Comparison of ENCODE assay signal across 3 cellular contexts in genomic region chr1:24290933-24291487, GRCh38.
TF ChIP-seq lines count a peak whose summit lies in the region.

No MANE protein-coding gene starts in this region.

TF ChIP-seq in A549, 52 proteins besides CTCF, POLR2A, EP300 and RAD21:
- TF ChIP-seq CHD4 (IDR thresholded peaks at IDR 0.05; ENCODE audit: borderline replicate concordance) (no peak), HDAC2 (IDR thresholded peaks at IDR 0.05) (no peak), HOXA7 (CRISPR knock-in tag; IDR thresholded peaks at IDR 0.05) (no peak), FOSB (CRISPR knock-in tag; IDR thresholded peaks at IDR 0.05) (no peak), HOXB5 (CRISPR knock-in tag; IDR thresholded peaks at IDR 0.05) (no peak), MAZ (IDR thresholded peaks at IDR 0.05; ENCODE audit: borderline replicate concordance, low read depth, low read length) (no peak), MAFK (IDR thresholded peaks at IDR 0.05; ENCODE audit: partially characterized antibody) (no peak), MYC (IDR thresholded peaks at IDR 0.05; ENCODE audit: borderline replicate concordance, low read length) (no peak), ATOH8 (CRISPR knock-in tag; IDR thresholded peaks at IDR 0.05; ENCODE audit: low read depth) (no peak), HOXB13 (CRISPR knock-in tag; IDR thresholded peaks at IDR 0.05; ENCODE audit: low read depth) (no peak), PHF8 (IDR thresholded peaks at IDR 0.05; ENCODE audit: borderline replicate concordance, low read depth) (no peak), ESRRA (IDR thresholded peaks at IDR 0.05; ENCODE audit: borderline replicate concordance, low read length) (no peak), USF2 (IDR thresholded peaks at IDR 0.05) (no peak), SMC3 (IDR thresholded peaks at IDR 0.05) (no peak), BCL3 (IDR thresholded peaks at IDR 0.05) (no peak), CEBPB (IDR thresholded peaks at IDR 0.05) (no peak), ZSCAN20 (CRISPR knock-in tag; IDR thresholded peaks at IDR 0.05) (no peak)
TF ChIP-seq in A549: peak in this region for 0.

TF ChIP-seq in HEK293, 187 proteins besides CTCF, POLR2A, EP300 and RAD21:
- TF ChIP-seq ZNF394 (tag by site-specific recombination; IDR thresholded peaks at IDR 0.05; ENCODE audit: borderline replicate concordance): peak; percentile 70; the same call in 1 of the 2 replicates
- TF ChIP-seq ZNF664 (tag by site-specific recombination; IDR thresholded peaks at IDR 0.05): peak; percentile 86
- no peak for TF ChIP-seq HIC1 (tag by site-specific recombination; IDR thresholded peaks at IDR 0.05)
- peak; percentile 80 for TF ChIP-seq SCRT1 (tag by site-specific recombination; IDR thresholded peaks at IDR 0.05; ENCODE audit: borderline replicate concordance)
- TF ChIP-seq SCRT2 (tag by site-specific recombination; IDR thresholded peaks at IDR 0.05): peak; percentile 92

TF ChIP-seq in K562, 482 proteins besides CTCF, POLR2A, EP300 and RAD21:
- TF ChIP-seq RFX7 (CRISPR knock-in tag; IDR thresholded peaks at IDR 0.05) (no peak), ESRRA (IDR thresholded peaks at IDR 0.05; ENCODE audit: borderline replicate concordance, low read depth) (peak; percentile 46; the same call in 1 of the 2 replicates), MCM3 (IDR thresholded peaks at IDR 0.05) (peak; percentile 51; the same call in 1 of the 2 replicates), CXXC5 (CRISPR knock-in tag; IDR thresholded peaks at IDR 0.05) (no peak), RBM34 (IDR thresholded peaks at IDR 0.05; ENCODE audit: borderline replicate concordance, insufficient read depth, low read length) (no peak), THRAP3 (IDR thresholded peaks at IDR 0.05; ENCODE audit: borderline replicate concordance) (no peak), PPARD (CRISPR knock-in tag; IDR thresholded peaks at IDR 0.05) (no peak), SIN3B (IDR thresholded peaks at IDR 0.05; ENCODE audit: low read depth) (no peak)
TF ChIP-seq in K562: peak in this region for 2.
